In genomic region chr6:144932621-144933020, GRCh38 we compare ENCODE assay signal across 33 cellular contexts.
"Had no signal": no experiment of that assay in that cellular context is flagged by ENCODE, and none has a peak within 500 bp of the region (broad histone marks: within the 10 kb centered on the region; RNA-seq: fewer than 3 reads in every experiment).

No MANE protein-coding gene starts in this region.

- DNase-seq: naive thymus-derived CD8-positive, alpha-beta T cell; nephron progenitor cell; nucleus accumbens; ovary; posterior cingulate gyrus; psoas muscle; right cardiac atrium; spleen; stimulated activated CD4-positive, alpha-beta T cell treated with anti-CD3 and anti-CD28 coated beads, Interleukin-12 subunit alpha, Interleukin-12 subunit beta, amount 100 ng/mL, for 4 hours; stimulated activated CD4-positive, alpha-beta T cell treated with anti-CD3 and anti-CD28 coated beads, Interleukin-1b, Interleukin-23, amount 100 ng/mL, for 48 hours; stimulated activated CD4-positive, alpha-beta T cell treated with anti-CD3 and anti-CD28 coated beads, Interleukin-4, amount 100 ng/mL, for 1 hour; stimulated activated CD4-positive, alpha-beta T cell treated with anti-CD3 and anti-CD28 coated beads, Interleukin-4, amount 100 ng/mL, for 4 hours; stimulated activated CD8-positive, alpha-beta memory T cell treated with anti-CD3 and anti-CD28 coated beads, Interleukin-4, amount 100 ng/mL, for 48 hours; stimulated activated naive CD4-positive, alpha-beta T cell; stimulated activated naive CD8-positive, alpha-beta T cell treated with anti-CD3 and anti-CD28 coated beads, Interleukin-15, amount 100 ng/mL, for 72 hours; stimulated activated naive CD8-positive, alpha-beta T cell treated with anti-CD3 and anti-CD28 coated beads, Interleukin-15, Interleukin-2, amounts not matched to agents 100 U/mL and 50 U/mL, for 24 hours; substantia nigra; testis; tibial artery; transverse colon; upper lobe of right lung; uterus had no signal

- H3K4me1 Mint-ChIP-seq: naive thymus-derived CD8-positive, alpha-beta T cell; nephron progenitor cell; stimulated activated memory B cell treated with anti-CD40 and anti-IgM and Interleukin-4, amounts not matched to agents 10 μg/mL and 1 μg/mL and 100 μg/mL, for 72 hours; stimulated activated naive CD8-positive, alpha-beta T cell treated with anti-CD3 and anti-CD28 coated beads, Interleukin-15, amount 100 ng/mL, for 72 hours had no signal

- H3K27ac ChIP-seq: neutrophil, ovary, parathyroid adenoma, psoas muscle, skin epidermis, spleen, suprapubic skin, testis, tibial artery, transverse colon, upper lobe of right lung, uterus had no signal

- H3K27me3 Mint-ChIP-seq: natural killer cell treated with Interleukin-12 subunit alpha and Interleukin-12 subunit beta and Interleukin-15 and Interleukin-18, amount 100 ng/mL, for 72 hours; progenitor cell of endocrine pancreas; stimulated activated naive CD8-positive, alpha-beta T cell treated with anti-CD3 and anti-CD28 coated beads, Interleukin-15, amount 100 ng/mL, for 72 hours; type B pancreatic cell had no signal

- H3K36me3 Mint-ChIP-seq: stimulated activated memory B cell treated with anti-CD40 and anti-IgM and Interleukin-4, amounts not matched to agents 10 μg/mL and 1 μg/mL and 100 μg/mL, for 72 hours; type B pancreatic cell had no signal

- H3K4me3 ChIP-seq: ovary, psoas muscle, skin epidermis, smooth muscle cell, spleen, suprapubic skin, testis, tibial artery, transverse colon, upper lobe of right lung, uterus had no signal

- H3K9me3 Mint-ChIP-seq: natural killer cell treated with Interleukin-12 subunit alpha and Interleukin-12 subunit beta and Interleukin-15 and Interleukin-18, amount 100 ng/mL, for 72 hours; type B pancreatic cell had no signal

- H2AFZ ChIP-seq: parathyroid adenoma had no signal

- H3K4me1 ChIP-seq: parathyroid adenoma, psoas muscle, spleen, suprapubic skin, testis, tibial artery, transverse colon, upper lobe of right lung, uterus had no signal

- H3K4me2 ChIP-seq: smooth muscle cell had no signal

- H3K79me2 ChIP-seq: parathyroid adenoma had no signal

- H3K9me3 ChIP-seq: neutrophil, ovary, testis, transverse colon, upper lobe of right lung, uterus had no signal

- ATAC-seq: naive thymus-derived CD8-positive, alpha-beta T cell; natural killer cell treated with Interleukin-12 subunit alpha and Interleukin-12 subunit beta and Interleukin-15 and Interleukin-18, amount 100 ng/mL, for 72 hours; psoas muscle; right cardiac atrium; sciatic nerve; stimulated activated memory B cell treated with anti-CD40 and anti-IgM and Interleukin-4, amounts not matched to agents 10 μg/mL and 1 μg/mL and 100 μg/mL, for 72 hours; stimulated activated naive CD8-positive, alpha-beta T cell treated with anti-CD3 and anti-CD28 coated beads, Interleukin-15, amount 100 ng/mL, for 72 hours; stimulated activated naive CD8-positive, alpha-beta T cell treated with anti-CD3 and anti-CD28 coated beads, Interleukin-15, Interleukin-2, amounts not matched to agents 100 U/mL and 50 U/mL, for 24 hours; upper lobe of right lung had no signal

- H3K36me3 ChIP-seq: neutrophil, ovary, spleen, suprapubic skin, tibial artery, transverse colon, upper lobe of right lung, uterus had no signal

- H3K27me3 ChIP-seq: neutrophil, ovary, spleen, suprapubic skin, testis, tibial artery, transverse colon, upper lobe of right lung, uterus had no signal

- H3K27ac Mint-ChIP-seq: naive thymus-derived CD8-positive, alpha-beta T cell; natural killer cell treated with Interleukin-12 subunit alpha and Interleukin-12 subunit beta and Interleukin-15 and Interleukin-18, amount 100 ng/mL, for 72 hours; nephron progenitor cell; progenitor cell of endocrine pancreas; stimulated activated memory B cell treated with anti-CD40 and anti-IgM and Interleukin-4, amounts not matched to agents 10 μg/mL and 1 μg/mL and 100 μg/mL, for 72 hours; stimulated activated naive CD8-positive, alpha-beta T cell treated with anti-CD3 and anti-CD28 coated beads, Interleukin-15, amount 100 ng/mL, for 72 hours; type B pancreatic cell had no signal

- H3K9ac ChIP-seq: parathyroid adenoma had no signal

- H3K4me3 Mint-ChIP-seq: naive thymus-derived CD8-positive, alpha-beta T cell; natural killer cell treated with Interleukin-12 subunit alpha and Interleukin-12 subunit beta and Interleukin-15 and Interleukin-18, amount 100 ng/mL, for 72 hours; nephron progenitor cell; neural crest cell; stimulated activated memory B cell treated with anti-CD40 and anti-IgM and Interleukin-4, amounts not matched to agents 10 μg/mL and 1 μg/mL and 100 μg/mL, for 72 hours; stimulated activated naive CD8-positive, alpha-beta T cell treated with anti-CD3 and anti-CD28 coated beads, Interleukin-15, amount 100 ng/mL, for 72 hours; type B pancreatic cell had no signal
